Comparison of ENCODE assay signal across 18 cellular contexts in genomic region chr1:29361686-29362085, GRCh38.
A peak's percentile ranks its signal among the peaks of the same experiment; 100 is the strongest.
DNase-seq lines count a peak whose midpoint lies in the region; FAIRE-seq and TF ChIP-seq lines count a peak whose summit lies in the region.
"Had no signal": no experiment of that assay in that cellular context is flagged by ENCODE, and none has a peak within 500 bp of the region (broad histone marks: within the 10 kb centered on the region; RNA-seq: fewer than 3 reads in every experiment).

No MANE protein-coding gene starts in this region.

- H3K27me3 Mint-ChIP-seq in neural crest cell (ENCODE audit: low read depth) (peaks cover 35% of the 10 kb centered on the region), immature natural killer cell (ENCODE audit: low read depth in 3 of 3) (peaks cover 3 to 10% (median 9%) of the 10 kb centered on the region in 3 donors)

- H3K27me3 ChIP-seq in H1 (replicated peaks in 1 of 4; ENCODE audit: control insufficient read depth in 3 of 4, extremely low read depth in 1 of 4, insufficient read depth in 3 of 4, low read length in 3 of 4) (no peaks in the 10 kb centered on the region), Peyer's patch (no peaks in the 10 kb centered on the region)
- H3K27me3 ChIP-seq: BE2C had no signal

- TF ChIP-seq POLR2A in H1 (IDR thresholded peaks at IDR 0.05; ENCODE audit: control extremely low read depth in 1 of 2, low read depth in 2 of 2, low read length in 2 of 2) (no peak), Peyer's patch (IDR thresholded peaks at IDR 0.05) (no peak)

- WGBS in H1 (ENCODE audit: extremely low coverage in 1 of 2, insufficient coverage in 1 of 2, insufficient read length in 1 of 2, insufficient replicate concordance in 2 of 2, low coverage in 1 of 2, low lambda C conversion rate in 2 of 2, missing lambda C conversion rate in 1 of 2), 2 experiments = 89% methylated on average over 6 of the region's 6 CpGs; no CpG with 5 or more reads in 1 of the 2 experiments

- no peak overlapping the region for H4K5ac ChIP-seq in H1 (ENCODE audit: insufficient read length, low read depth, low read length)

- H3K14ac ChIP-seq in H1 (ENCODE audit: insufficient read length) = no peak overlapping the region

- POLR2A ChIA-PET in H1 (lab: Charles Lee; ENCODE audit: partially characterized antibody) = no interaction called here

- H3K4me3 Mint-ChIP-seq in neural crest cell = no peak overlapping the region
- no peak overlapping the region for H3K4me3 Mint-ChIP-seq in immature natural killer cell
- H3K4me3 Mint-ChIP-seq: CD4-positive, CD25-positive, alpha-beta regulatory T cell; IgD-negative memory B cell had no signal

- no peak overlapping the region for H2BK120ac ChIP-seq in H1 (replicated peaks; ENCODE audit: low read depth, low read length)

- CTCF ChIA-PET in H1 (lab: Charles Lee; ENCODE audit: partially characterized antibody) = interaction anchor here (0.9 to 1.6 kb wide), 8 partner anchors 9 to 342 kb away, joined by 3 to 5 read pairs (median 4); no protein-coding TSS in a partner anchor

- no peaks in the 10 kb centered on the region for H3K36me3 Mint-ChIP-seq in neural crest cell (ENCODE audit: low read depth)
- no peaks in the 10 kb centered on the region for H3K36me3 Mint-ChIP-seq in immature natural killer cell
- H3K36me3 Mint-ChIP-seq: CD4-positive, CD25-positive, alpha-beta regulatory T cell; IgD-negative memory B cell had no signal

- H3K9me3 Mint-ChIP-seq in neural crest cell (no peaks in the 10 kb centered on the region), immature natural killer cell (peaks cover 0 to 1% (median 0%) of the 10 kb centered on the region in 6 donors)
- H3K9me3 Mint-ChIP-seq: IgD-negative memory B cell had no signal

- H4K8ac ChIP-seq in H1 (ENCODE audit: extremely low read depth, insufficient read depth, low read length) = no peak overlapping the region

- no peak overlapping the region for H4K91ac ChIP-seq in H1 (replicated peaks; ENCODE audit: insufficient read length, low read length)

- no peak overlapping the region for H2AFZ ChIP-seq in H1 (ENCODE audit: low read length)

- H3K4me2 ChIP-seq in H1 (ENCODE audit: insufficient read depth in 1 of 2, low read depth in 2 of 2, low read length in 2 of 2) = no peak overlapping the region

- no peak overlapping the region for H2BK5ac ChIP-seq in H1 (ENCODE audit: low read depth, low read length)

- no peak for TF ChIP-seq RAD21 in H1 (IDR thresholded peaks at IDR 0.05 in 1 of 2, conservative IDR thresholded peaks at IDR 0.05 in 1 of 2; ENCODE audit: low read depth in 2 of 2, low read length in 2 of 2)

- H3K27ac ChIP-seq in coronary artery = no peak overlapping the region
- H3K27ac ChIP-seq in H1 (ENCODE audit: low read depth, low read length) = no peak overlapping the region
- no peak overlapping the region for H3K27ac ChIP-seq in Peyer's patch

- peak overlapping the region; percentile 60; the same call in 1 of the 2 replicates for H2BK12ac ChIP-seq in H1 (ENCODE audit: low read depth, low read length)

- no peak overlapping the region for H3K4me3 ChIP-seq in coronary artery
- no peak overlapping the region for H3K4me3 ChIP-seq in H1 (ENCODE audit: extremely low read depth in 1 of 4, insufficient read depth in 2 of 4, low read depth in 3 of 4, low read length in 4 of 4)
- no peak overlapping the region for H3K4me3 ChIP-seq in Peyer's patch
- H3K4me3 ChIP-seq: HAP-1 had no signal

- no peak overlapping the region for H2BK15ac ChIP-seq in H1 (ENCODE audit: low read length)

- H3K9ac ChIP-seq in H1 (replicated peaks in 1 of 4; ENCODE audit: extremely low read depth in 1 of 4, low read depth in 3 of 4, low read length in 3 of 4) = no peak overlapping the region

- H3K23ac ChIP-seq in H1 (ENCODE audit: insufficient read length) = no peak overlapping the region

- H3K9me3 ChIP-seq in H1 (ENCODE audit: insufficient read depth in 2 of 2, low read depth in 1 of 2, low read length in 1 of 2) = no peaks in the 10 kb centered on the region
- H3K9me3 ChIP-seq in Peyer's patch = no peaks in the 10 kb centered on the region
- H3K9me3 ChIP-seq: BE2C, HAP-1 had no signal

- no peaks in the 10 kb centered on the region for H3K23me2 ChIP-seq in H1 (ENCODE audit: low read depth, low read length)

- H3K18ac ChIP-seq in H1 (ENCODE audit: extremely low read depth, low read length) = no peak overlapping the region

- H3K79me2 ChIP-seq in H1 (ENCODE audit: control insufficient read depth in 1 of 2, insufficient read depth in 2 of 2, low read length in 2 of 2) = no peaks in the 10 kb centered on the region

- H3K4me1 ChIP-seq in H1 (replicated peaks in 1 of 4; ENCODE audit: control insufficient read depth in 3 of 4, insufficient read depth in 4 of 4, low read length in 3 of 4) = peaks cover 0 to 3% (median 1%) of the 10 kb centered on the region in 4 experiments; a peak in 2 of 7 replicates
- no peaks in the 10 kb centered on the region for H3K4me1 ChIP-seq in Peyer's patch
- H3K4me1 ChIP-seq: BE2C had no signal

- TF ChIP-seq EP300 in H1 (IDR thresholded peaks at IDR 0.05; ENCODE audit: borderline replicate concordance in 1 of 2, low read depth in 2 of 2, low read length in 2 of 2) = no peak

- H3K27ac Mint-ChIP-seq in neural crest cell (ENCODE audit: unreplicated experiment) (peak overlapping the region; percentile 10), immature natural killer cell (no peak overlapping the region)
- H3K27ac Mint-ChIP-seq: CD4-positive, CD25-positive, alpha-beta regulatory T cell; IgD-negative memory B cell had no signal

- DNase-seq in coronary artery (ENCODE audit: low spot score) (peak; percentile 62), H1 (ENCODE audit: low read depth in 1 of 2, low spot score in 2 of 2) (no peak), neural crest cell (ENCODE audit: low read depth, low spot score) (no peak), immature natural killer cell (no peak), NCI-H774 (lab: John Stamatoyannopoulos, UW) (no peak), Peyer's patch (no peak)
- DNase-seq: ACHN; BE2C; C1 segment of cervical spinal cord; Calu3; CD4-positive, CD25-positive, alpha-beta regulatory T cell; DMS79 treated with DMSO at 0.1 percent for 48 hours; GF-D8; GOT3 had no signal

- no peak for FAIRE-seq in H1 (lab: Jason Lieb, UNC)
- FAIRE-seq: A204.1, HepG2 had no signal

- no peak overlapping the region for H2AK5ac ChIP-seq in H1 (ENCODE audit: low read depth, low read length)

- H3K4ac ChIP-seq in H1 (replicated peaks; ENCODE audit: insufficient read length, low read depth, low read length) = no peak overlapping the region

- no peak overlapping the region for H3K56ac ChIP-seq in H1 (replicated peaks; ENCODE audit: insufficient read length, low read depth, low read length)

- no peaks in the 10 kb centered on the region for H4K20me1 ChIP-seq in H1 (replicated peaks in 1 of 2; ENCODE audit: control insufficient read depth in 1 of 2, insufficient read depth in 2 of 2, low read length in 2 of 2)

- TF ChIP-seq CTCF in coronary artery (IDR thresholded peaks at IDR 0.05) = no peak
- TF ChIP-seq CTCF in H1 (IDR thresholded peaks at IDR 0.05; ENCODE audit: control extremely low read depth in 1 of 3, insufficient read depth in 1 of 3, low read depth in 1 of 3, low read length in 3 of 3) = no peak
- TF ChIP-seq CTCF in neural crest cell (conservative IDR thresholded peaks at IDR 0.05) = no peak
- TF ChIP-seq CTCF in Peyer's patch (IDR thresholded peaks at IDR 0.05) = no peak

- no peak overlapping the region for H2BK20ac ChIP-seq in H1 (ENCODE audit: low read length)

- H3K36me3 ChIP-seq in H1 (ENCODE audit: control insufficient read depth in 2 of 4, insufficient read depth in 4 of 4, low read length in 3 of 4) (no peaks in the 10 kb centered on the region), Peyer's patch (no peaks in the 10 kb centered on the region)
- H3K36me3 ChIP-seq: BE2C, HAP-1 had no signal

- H3K79me1 ChIP-seq in H1 (ENCODE audit: low read depth, low read length) = no peaks in the 10 kb centered on the region

- peaks cover 4% of the 10 kb centered on the region for H3K4me1 Mint-ChIP-seq in neural crest cell
- no peaks in the 10 kb centered on the region for H3K4me1 Mint-ChIP-seq in immature natural killer cell

TF ChIP-seq in H1, 55 proteins besides CTCF, POLR2A, EP300 and RAD21 (continues in another document):
- TF ChIP-seq BCL11A (IDR thresholded peaks at IDR 0.05; ENCODE audit: low read depth in 2 of 2, low read length in 2 of 2) = no peak
- TF ChIP-seq KDM4A (IDR thresholded peaks at IDR 0.05; ENCODE audit: low read depth, low read length, severe bottlenecking) = no peak
- no peak for TF ChIP-seq CBX5 (IDR thresholded peaks at IDR 0.05; ENCODE audit: low read depth, low read length)
- TF ChIP-seq EGR1 (IDR thresholded peaks at IDR 0.05; ENCODE audit: borderline replicate concordance, low read depth, low read length) = no peak
- no peak for TF ChIP-seq NRF1 (IDR thresholded peaks at IDR 0.05; ENCODE audit: low read depth, low read length)
- TF ChIP-seq USF2 (IDR thresholded peaks at IDR 0.05; ENCODE audit: low read length) = no peak
- no peak for TF ChIP-seq POU5F1 (IDR thresholded peaks at IDR 0.05; ENCODE audit: low read depth, low read length)
- TF ChIP-seq CHD1 (IDR thresholded peaks at IDR 0.05; ENCODE audit: low read depth, low read length) = no peak
- TF ChIP-seq RFX5 (IDR thresholded peaks at IDR 0.05; ENCODE audit: borderline replicate concordance, low read depth, low read length) = no peak
- no peak for TF ChIP-seq MAX (IDR thresholded peaks at IDR 0.05)
- no peak for TF ChIP-seq CREB1 (IDR thresholded peaks at IDR 0.05)
- TF ChIP-seq HDAC6 (IDR thresholded peaks at IDR 0.05; ENCODE audit: low read depth, low read length) = no peak
- TF ChIP-seq BRCA1 (IDR thresholded peaks at IDR 0.05; ENCODE audit: low read depth, low read length) = no peak
- no peak for TF ChIP-seq TAF7 (optimal IDR thresholded peaks at IDR 0.05; ENCODE audit: borderline replicate concordance, low read depth, low read length)
- no peak for TF ChIP-seq SP1 (IDR thresholded peaks at IDR 0.05; ENCODE audit: low read depth, low read length)
- no peak for TF ChIP-seq SP2 (IDR thresholded peaks at IDR 0.05; ENCODE audit: low read length)
- no peak for TF ChIP-seq SRF (IDR thresholded peaks at IDR 0.05; ENCODE audit: low read depth, low read length)
- TF ChIP-seq BACH1 (IDR thresholded peaks at IDR 0.05; ENCODE audit: low read length) = no peak
- no peak for TF ChIP-seq ZNF274 (IDR thresholded peaks at IDR 0.05; ENCODE audit: borderline replicate concordance, extremely low read depth, low read length)
